8 cellular contexts compared by ENCODE assay signal in the genomic region with DNA sequence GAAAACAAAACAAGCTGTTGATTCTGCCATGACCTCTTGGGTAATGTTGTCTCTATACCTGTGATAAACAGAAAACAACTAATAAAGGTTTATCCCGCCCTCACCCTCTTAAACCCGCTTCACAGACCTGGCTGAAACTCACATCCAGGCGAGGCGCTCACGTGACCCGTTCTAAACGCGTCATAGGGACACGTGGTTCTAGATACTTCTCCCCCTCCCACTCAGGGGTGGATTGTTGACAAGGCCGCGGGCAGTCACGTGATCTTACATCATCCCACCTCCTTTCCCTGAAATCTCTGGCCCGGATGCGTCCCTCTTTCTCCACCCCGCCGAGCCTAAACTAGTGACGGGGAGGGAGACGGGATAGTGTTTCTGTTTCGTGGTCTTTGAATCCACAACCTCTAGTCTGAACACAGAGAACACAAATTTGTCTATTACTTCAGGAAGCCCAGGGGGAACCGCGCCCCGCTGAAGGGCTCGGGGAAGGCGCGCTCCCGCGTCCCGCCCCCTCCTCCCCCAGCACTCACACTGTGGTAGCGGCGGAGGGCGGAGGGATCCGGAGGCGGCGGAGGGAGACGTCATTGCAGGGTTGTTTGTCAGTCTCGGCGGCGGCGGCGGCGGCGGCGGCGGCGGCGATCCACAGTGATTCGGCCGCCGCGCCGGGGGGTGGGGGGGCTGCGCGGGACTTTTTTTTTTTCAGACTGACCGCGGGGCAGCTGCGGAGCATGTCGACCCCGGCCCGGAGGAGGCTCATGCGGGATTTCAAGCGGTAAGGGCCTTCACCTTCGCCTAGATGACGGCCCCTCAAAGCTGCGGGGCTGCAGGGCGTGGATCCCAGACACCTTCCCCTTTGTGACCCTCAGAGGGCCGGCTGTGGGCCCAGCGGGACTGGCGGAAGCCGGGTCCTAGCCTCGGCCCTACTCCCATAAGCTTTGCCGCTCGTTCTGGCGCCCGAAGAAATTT. TPM values are rescaled to one million over a fixed set of nuclear protein-coding genes. Genes with fewer than 3 reads are reported as not detected.
DNase-seq lines count a peak whose midpoint lies in the region; ATAC-seq, FAIRE-seq and TF ChIP-seq lines count a peak whose summit lies in the region.

TSS of gene UBE2B (plus strand) at position 699 of the 963 bp plus-strand sequence. CDS start at position 726, 27 bp downstream.

- H3K4me3 ChIP-seq in HepG2 (replicated peaks in 1 of 3; ENCODE audit: insufficient read depth in 1 of 3, low read depth in 2 of 3, low read length in 3 of 3) = peak within 1 kb of the TSS; percentile 90 to 99 (median 98)

- WGBS in HepG2 (ENCODE audit: low lambda C conversion rate) = 0% methylated on average over 15 of the region's 74 CpGs

- no peak for TF ChIP-seq CTCF in HepG2 (CRISPR knock-in tag; IDR thresholded peaks at IDR 0.05)

- H3K27me3 ChIP-seq in HepG2 (ENCODE audit: control insufficient read depth in 1 of 2, insufficient read depth in 2 of 2, low read length in 2 of 2) = no peaks in the 10 kb centered on the region; a peak in 1 of 5 replicates

- POLR2A ChIA-PET in activated CD4-positive, alpha-beta memory T cell treated with anti-CD3 and anti-CD28 coated beads for 36 hours (lab: Charles Lee) = interaction anchor here (0.7 to 2.0 kb wide), 19 partner anchors 9 to 387 kb away, joined by 3 to 11 read pairs (median 5); partner anchors contain the start of genes CDKN2AIPNL, DDX46, JADE2 and PPP2CA
- POLR2A ChIA-PET in HepG2 (lab: Yijun Ruan, JAX) = interaction anchor here (0.6 to 1.8 kb wide), 15 partner anchors 11 to 278 kb away, joined by 3 to 10 read pairs (median 4); partner anchors contain the start of genes PPP2CA and SEC24A

- H3K36me3 ChIP-seq in HepG2 (replicated peaks in 1 of 2; ENCODE audit: control insufficient read depth in 1 of 2, insufficient read depth in 2 of 2, low read length in 2 of 2) = peaks cover 3 to 12% of the 10 kb centered on the region in 2 experiments; a peak in 3 of 5 replicates

- no peaks in the 10 kb centered on the region for H3K9me3 Mint-ChIP-seq in activated CD4-positive, alpha-beta memory T cell treated with anti-CD3 and anti-CD28 coated beads for 36 hours

- no TSS peak for BruUV-seq in HepG2 (replicated peaks; lab: Mats Ljungman, UMichigan)

- peak; percentile 99 for DNase-seq in CD1c-positive myeloid dendritic cell (ENCODE audit: extremely low spot score)
- DNase-seq in NCI-H82 treated with DMSO at 0.1 percent for 48 hours (lab: John Stamatoyannopoulos, UW; ENCODE audit: unreplicated experiment) = peak; percentile 96
- DNase-seq in activated CD4-positive, alpha-beta memory T cell treated with anti-CD3 and anti-CD28 coated beads for 36 hours = peak; percentile 98
- peak; percentile 100 for DNase-seq in dermis microvascular lymphatic vessel endothelial cell (ENCODE audit: low read depth in 2 of 2)
- peak; percentile 99 for DNase-seq in HepG2 (ENCODE audit: low spot score)
- peak; percentile 97 for DNase-seq in stimulated activated CD4-positive, alpha-beta T cell treated with anti-CD3 and anti-CD28 coated beads, Interleukin-4, amount 100 ng/mL, for 1 hour

- H3K27ac Mint-ChIP-seq in activated CD4-positive, alpha-beta memory T cell treated with anti-CD3 and anti-CD28 coated beads for 36 hours = peak within 1 kb of the TSS; percentile 96

- H3K4me3 Mint-ChIP-seq in activated CD4-positive, alpha-beta memory T cell treated with anti-CD3 and anti-CD28 coated beads for 36 hours = peak within 1 kb of the TSS; percentile 92

- peaks cover 45% of the 10 kb centered on the region for H3K4me1 ChIP-seq in HepG2 (ENCODE audit: insufficient read depth, low read length)

- H4K20me1 ChIP-seq in HepG2 (ENCODE audit: insufficient read depth, low read length) = peaks cover 35% of the 10 kb centered on the region

- no peaks in the 10 kb centered on the region for H3K9me3 ChIP-seq in HepG2 (ENCODE audit: low read length)

- in situ Hi-C loops in HepG2 (cut with HindIII; ENCODE audit: extremely low pct_ligation_motif_present, low pct_unique_long_range_greater_than_20kb) = no loop called here

- FAIRE-seq in HepG2 (lab: Jason Lieb, UNC) = peak; percentile 96

- TF ChIP-seq POLR2A in HepG2 (IDR thresholded peaks at IDR 0.05; ENCODE audit: insufficient read depth in 1 of 2, low read depth in 2 of 2, low read length in 2 of 2) = peak; percentile 62 to 75

- TF ChIP-seq EP300 in HepG2 (IDR thresholded peaks at IDR 0.05; ENCODE audit: low read depth in 2 of 2, low read length in 2 of 2) (peak in 1 of 2 experiments; percentile 61; a peak in 2 of 4 replicates), HepG2 (CRISPR knock-in tag; IDR thresholded peaks at IDR 0.05; ENCODE audit: borderline replicate concordance) (no peak)

- CTCF ChIA-PET in activated CD4-positive, alpha-beta memory T cell treated with anti-CD3 and anti-CD28 coated beads for 36 hours (lab: Charles Lee) = interaction anchor here (0.7 to 3.2 kb wide), 10 partner anchors 9 to 216 kb away, joined by 3 to 16 read pairs (median 4); partner anchors contain the start of gene PPP2CA
- CTCF ChIA-PET in HepG2 (lab: Yijun Ruan, JAX; ENCODE audit: low intra/inter-chr PET ratio, low total read pairs) = no interaction called here

- peak within 1 kb of the TSS; percentile 100 for H3K9ac ChIP-seq in HepG2 (ENCODE audit: insufficient read depth, low read depth, low read length)

- H2AFZ ChIP-seq in HepG2 (ENCODE audit: low read length) = peak within 1 kb of the TSS; percentile 77

- peak within 1 kb of the TSS; percentile 78 for H3K4me2 ChIP-seq in HepG2 (ENCODE audit: low read depth, low read length)

- H3K4me1 Mint-ChIP-seq in activated CD4-positive, alpha-beta memory T cell treated with anti-CD3 and anti-CD28 coated beads for 36 hours (ENCODE audit: low read depth) = peaks cover 55% of the 10 kb centered on the region

- H3K27me3 Mint-ChIP-seq in activated CD4-positive, alpha-beta memory T cell treated with anti-CD3 and anti-CD28 coated beads for 36 hours = peaks cover 2% of the 10 kb centered on the region

- peak within 1 kb of the TSS; percentile 99 for H3K27ac ChIP-seq in HepG2 (ENCODE audit: extremely low read length, insufficient read depth, low read length)

- H3K79me2 ChIP-seq in HepG2 (ENCODE audit: insufficient read depth, low read length) = peaks cover 49% of the 10 kb centered on the region

- no peak for TF ChIP-seq RAD21 in HepG2 (CRISPR knock-in tag; IDR thresholded peaks at IDR 0.05)

- ATAC-seq in GM19438 (IDR thresholded peaks at IDR 0.05; ENCODE audit: low read depth, unreplicated experiment) (peak; percentile 64), HG03575 (IDR thresholded peaks at IDR 0.05; ENCODE audit: extremely low read depth, insufficient number of reproducible peaks, low FRiP score, unreplicated experiment) (peak; percentile 46), HepG2 (peak; percentile 71)

- peaks cover 31% of the 10 kb centered on the region for H3K36me3 Mint-ChIP-seq in activated CD4-positive, alpha-beta memory T cell treated with anti-CD3 and anti-CD28 coated beads for 36 hours

- intact Hi-C loops in activated CD4-positive, alpha-beta memory T cell treated with anti-CD3 and anti-CD28 coated beads for 36 hours (cut with micrococcal nuclease) = loop anchor here (1.0 to 5.0 kb wide), 10 partner anchors 40 to 368 kb away; partner anchors contain the start of genes CAMLG, CDKN2AIPNL, PPP2CA and SEC24A
- intact Hi-C loops in HepG2 (cut with micrococcal nuclease; ENCODE audit: unreplicated experiment) = loop anchor here (5.0 kb wide), 1 partner anchor 41 kb away; the partner anchor contains the start of gene CDKN2AIPNL

TF ChIP-seq in HepG2, 621 proteins besides CTCF, POLR2A, EP300 and RAD21 (continues in another document):
- TF ChIP-seq GMEB1 (CRISPR knock-in tag; IDR thresholded peaks at IDR 0.05; ENCODE audit: borderline replicate concordance) = peak; percentile 46; the same call in 1 of the 2 replicates

RNA-seq across cellular contexts. Expression of gene UBE2B, which starts in this region (rescaled TPM):
- 100 to 1,000 TPM; 124 TPM for total RNA-seq in activated CD4-positive, alpha-beta memory T cell treated with anti-CD3 and anti-CD28 coated beads for 36 hours
- total RNA-seq in dermis microvascular lymphatic vessel endothelial cell (17.2 and 21.6 TPM in 2 replicates), HepG2 (2016; rRNA removed; fragmentation: Illumina TruSeq; extraction: Trizol) (25.2 and 56.7 TPM in 2 replicates)
- total RNA-seq in HepG2 (2016; cell fraction: cytosol; rRNA removed; fragmentation: Illumina TruSeq; extraction: Trizol; ENCODE audit: low read depth) = 16.1 and 17.6 TPM in 2 replicates
- 29.1 and 44.6 TPM in 2 replicates for total RNA-seq in HepG2 (2016; cell fraction: insoluble cytoplasmic fraction; rRNA removed; fragmentation: Illumina TruSeq; extraction: Trizol)
- total RNA-seq in HepG2 (2016; cell fraction: membrane; rRNA removed; fragmentation: Illumina TruSeq; extraction: Trizol) = 26.0 and 31.6 TPM in 2 replicates
- total RNA-seq in HepG2 (2016; cell fraction: nucleus; rRNA removed; fragmentation: Illumina TruSeq; extraction: Trizol) = 26.2 and 31.7 TPM in 2 replicates
- 35.1 and 56.0 TPM in 2 replicates for polyA plus RNA-seq in HepG2 (2011; rRNA removed)
- polyA plus RNA-seq in HepG2 (2011; cell fraction: cytosol; rRNA removed) = 18.5 and 31.0 TPM in 2 replicates
- 12.3 and 14.0 TPM in 2 replicates for polyA plus RNA-seq in HepG2 (2011; cell fraction: nucleus; rRNA removed)
- polyA plus RNA-seq in HepG2 (2012) = 85.2 and 106 TPM in 2 replicates
- 101 and 112 TPM in 2 replicates for polyA plus RNA-seq in HepG2 (2016; cell fraction: cytosol; fragmentation: Illumina TruSeq; extraction: Trizol; ENCODE audit: low read depth)
- polyA plus RNA-seq in HepG2 (2016; cell fraction: insoluble cytoplasmic fraction; fragmentation: Illumina TruSeq; extraction: Trizol; ENCODE audit: low read depth) = 182 and 192 TPM in 2 replicates
- polyA plus RNA-seq in HepG2 (2016; cell fraction: membrane; fragmentation: Illumina TruSeq; extraction: Trizol; ENCODE audit: low read depth) = 120 and 123 TPM in 2 replicates
- polyA plus RNA-seq in HepG2 (2016; cell fraction: nucleus; fragmentation: Illumina TruSeq; extraction: Trizol; ENCODE audit: insufficient read depth, low read depth) = 90.3 and 94.9 TPM in 2 replicates
- polyA minus RNA-seq in HepG2 (2011; rRNA and poly(A)+ RNA removed; ENCODE audit: low replicate concordance) = 10.4 and 11.4 TPM in 2 replicates
- 32.0 and 33.5 TPM in 2 replicates for polyA minus RNA-seq in HepG2 (2011; cell fraction: cytosol; rRNA and poly(A)+ RNA removed)
- 29.6 and 45.0 TPM in 2 replicates for polyA minus RNA-seq in HepG2 (2011; cell fraction: nucleus; rRNA and poly(A)+ RNA removed)

Comparison
In these comparisons a context has a peak if more than half of its experiments do, and no peak if none do; other contexts are left out.
1. Peak in every context shown above with its lines: DNase-seq, ATAC-seq, H3K4me3 ChIP-seq and H3K27ac ChIP-seq.